Comparison of ENCODE assay signal across 12 cellular contexts in the genomic region with DNA sequence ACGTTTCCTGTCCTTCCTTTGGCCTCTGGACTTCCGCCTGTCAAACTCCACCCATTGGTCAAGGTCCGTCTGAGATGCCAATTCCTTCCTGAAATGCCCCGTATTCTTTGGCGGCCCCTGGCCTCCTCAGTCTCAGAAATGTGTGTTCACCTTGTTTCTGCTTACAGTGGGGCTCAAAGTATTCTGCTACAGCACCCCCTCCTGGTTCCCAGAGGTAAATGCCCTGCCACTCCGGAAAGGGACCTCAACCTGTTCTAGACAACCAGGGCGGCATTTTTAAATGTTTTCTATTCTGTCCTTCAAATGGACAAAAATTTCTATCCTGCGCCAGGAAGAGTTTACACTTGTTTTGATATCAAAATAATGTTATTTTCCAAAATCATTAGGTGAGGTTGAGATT. TPM values are rescaled to one million over a fixed set of nuclear protein-coding genes. Genes with fewer than 3 reads are reported as not detected.
A peak's percentile ranks its signal among the peaks of the same experiment; 100 is the strongest.
DNase-seq lines count a peak whose midpoint lies in the region; ATAC-seq, FAIRE-seq and TF ChIP-seq lines count a peak whose summit lies in the region.
"Had no signal": no experiment of that assay in that cellular context is flagged by ENCODE, and none has a peak within 500 bp of the region (broad histone marks: within the 10 kb centered on the region; RNA-seq: fewer than 3 reads in every experiment).

No MANE protein-coding gene starts in this region.

- 0 out of 3 replicates have a peak, but pooled peaks have one; percentile 6 for TF ChIP-seq CTCF in A549 (IDR thresholded peaks at IDR 0.05)
- TF ChIP-seq CTCF in CD4-positive, alpha-beta T cell (IDR thresholded peaks at IDR 0.05) = no peak

- H3K4me3 Mint-ChIP-seq in CD4-positive, alpha-beta T cell = no peak overlapping the region
- H3K4me3 Mint-ChIP-seq: activated naive CD4-positive, alpha-beta T cell treated with anti-CD3 and anti-CD28 coated beads, Interleukin-2, amount 50 U/mL, for 24 hours had no signal

- intact Hi-C loops in CD4-positive, alpha-beta T cell (cut with DNase I, micrococcal nuclease) = no loop called here

- no peaks in the 10 kb centered on the region for H3K9me3 Mint-ChIP-seq in CD4-positive, alpha-beta T cell
- H3K9me3 Mint-ChIP-seq: activated naive CD4-positive, alpha-beta T cell treated with anti-CD3 and anti-CD28 coated beads, Interleukin-2, amount 50 U/mL, for 24 hours had no signal

- WGBS in A549 (ENCODE audit: missing lambda C conversion rate) = 13% methylated on average over 8 of the region's 8 CpGs

- POLR2A ChIA-PET in A549 (lab: Yijun Ruan, JAX) = no interaction called here
- POLR2A ChIA-PET in CD4-positive, alpha-beta T cell (lab: Charles Lee) = no interaction called here

- no peak for TF ChIP-seq RAD21 in A549 (conservative IDR thresholded peaks at IDR 0.05 in 1 of 2, IDR thresholded peaks at IDR 0.05 in 1 of 2)

- H3K4me1 Mint-ChIP-seq in CD4-positive, alpha-beta T cell (ENCODE audit: low read depth) = no peaks in the 10 kb centered on the region
- H3K4me1 Mint-ChIP-seq: activated naive CD4-positive, alpha-beta T cell treated with anti-CD3 and anti-CD28 coated beads, Interleukin-2, amount 50 U/mL, for 24 hours had no signal

- TF ChIP-seq POLR2A in A549 (IDR thresholded peaks at IDR 0.05; ENCODE audit: low read length) (no peak), erythroblast (IDR thresholded peaks at IDR 0.05; ENCODE audit: low read length) (no peak)

- DNase-seq in A549 (ENCODE audit: low read depth in 1 of 2, low spot score in 1 of 2) (peak in 1 of 2 experiments; percentile 31), ELF-1 (ENCODE audit: low read depth, low spot score) (peak; percentile 59), NCI-H1105 (lab: John Stamatoyannopoulos, UW) (peak; percentile 15), erythroblast (lab: John Stamatoyannopoulos, UW) (peak; percentile 3 to 23)
- no peak for DNase-seq in stimulated activated naive CD4-positive, alpha-beta T cell treated with Interleukin-2 at 50 U/mL for 16 hours (lab: John Stamatoyannopoulos, UW)
- no peak for DNase-seq in CD4-positive, alpha-beta T cell
- DNase-seq: activated CD4-positive, alpha-beta T cell treated with anti-CD3 and anti-CD28 coated beads for 4 hours; mucosa of descending colon; PC-9 had no signal

- peaks cover 13% of the 10 kb centered on the region for H3K27me3 ChIP-seq in CD4-positive, alpha-beta T cell (ENCODE audit: control insufficient read depth, insufficient read depth, low read length)

- H3K27ac ChIP-seq in A549 = no peak overlapping the region
- H3K27ac ChIP-seq in CD4-positive, alpha-beta T cell (ENCODE audit: low read depth, low read length) = no peak overlapping the region
- H3K27ac ChIP-seq: PC-9 had no signal

- H3K4me3 ChIP-seq in A549 = no peak overlapping the region
- H3K4me3 ChIP-seq: mucosa of descending colon, PC-9 had no signal

- CTCF ChIA-PET in A549 (lab: Yijun Ruan, JAX) = interaction anchor here (0.6 to 2.3 kb wide), 3 partner anchors 11 to 458 kb away, joined by 3 to 19 read pairs (median 3); a partner anchor contains a TSS
- CTCF ChIA-PET in CD4-positive, alpha-beta T cell (lab: Charles Lee) = no interaction called here

- ATAC-seq in A549 = 0 out of 6 replicates have a peak, but pooled peaks of 1 of the 2 experiments have one; percentile 25
- ATAC-seq in GM21447 (IDR thresholded peaks at IDR 0.05; ENCODE audit: unreplicated experiment) = no peak
- no peak for ATAC-seq in HG03135 (IDR thresholded peaks at IDR 0.05; ENCODE audit: unreplicated experiment)
- ATAC-seq in CD4-positive, alpha-beta T cell (ENCODE audit: poor library complexity) = no peak
- ATAC-seq: mucosa of descending colon had no signal

- no peaks in the 10 kb centered on the region for H3K9me3 ChIP-seq in A549
- H3K9me3 ChIP-seq in CD4-positive, alpha-beta T cell (ENCODE audit: control insufficient read depth, low read length) = no peaks in the 10 kb centered on the region
- H3K9me3 ChIP-seq: mucosa of descending colon had no signal

- no peak overlapping the region for H3K4me2 ChIP-seq in A549
- H3K4me2 ChIP-seq: PC-9 had no signal

- H3K36me3 Mint-ChIP-seq in CD4-positive, alpha-beta T cell (ENCODE audit: low read depth) = no peaks in the 10 kb centered on the region
- H3K36me3 Mint-ChIP-seq: activated naive CD4-positive, alpha-beta T cell treated with anti-CD3 and anti-CD28 coated beads, Interleukin-2, amount 50 U/mL, for 24 hours had no signal

- no peak overlapping the region for H3K27ac Mint-ChIP-seq in CD4-positive, alpha-beta T cell
- H3K27ac Mint-ChIP-seq: activated naive CD4-positive, alpha-beta T cell treated with anti-CD3 and anti-CD28 coated beads, Interleukin-2, amount 50 U/mL, for 24 hours had no signal

- TF ChIP-seq EP300 in A549 (IDR thresholded peaks at IDR 0.05) = no peak

- peaks cover 47% of the 10 kb centered on the region for H3K27me3 Mint-ChIP-seq in CD4-positive, alpha-beta T cell

- H3K4me1 ChIP-seq in A549 = no peaks in the 10 kb centered on the region

- FAIRE-seq in A549 (lab: Jason Lieb, UNC) = no peak

TF ChIP-seq in A549, 52 proteins besides CTCF, POLR2A, EP300 and RAD21:
- no peak for TF ChIP-seq CHD2 (IDR thresholded peaks at IDR 0.05; ENCODE audit: low read length, partially characterized antibody)
- no peak for TF ChIP-seq GATA3 (IDR thresholded peaks at IDR 0.05; ENCODE audit: borderline replicate concordance)
- TF ChIP-seq NFE2L2 (conservative IDR thresholded peaks at IDR 0.05; ENCODE audit: low read length) = no peak
- no peak for TF ChIP-seq RFX5 (IDR thresholded peaks at IDR 0.05)
- TF ChIP-seq FOXS1 (CRISPR knock-in tag; IDR thresholded peaks at IDR 0.05) = no peak
- no peak for TF ChIP-seq HEYL (CRISPR knock-in tag; IDR thresholded peaks at IDR 0.05)
- no peak for TF ChIP-seq NPAS2 (CRISPR knock-in tag; IDR thresholded peaks at IDR 0.05; ENCODE audit: borderline replicate concordance)
- no peak for TF ChIP-seq KDM5A (IDR thresholded peaks at IDR 0.05)
- no peak for TF ChIP-seq RCOR1 (IDR thresholded peaks at IDR 0.05; ENCODE audit: low read depth, low read length)
- no peak for TF ChIP-seq POLR2AphosphoS2 (conservative IDR thresholded peaks at IDR 0.05; ENCODE audit: low read length)
- TF ChIP-seq HOXB13 (CRISPR knock-in tag; IDR thresholded peaks at IDR 0.05; ENCODE audit: low read depth) = no peak
- TF ChIP-seq, protein P1, sequence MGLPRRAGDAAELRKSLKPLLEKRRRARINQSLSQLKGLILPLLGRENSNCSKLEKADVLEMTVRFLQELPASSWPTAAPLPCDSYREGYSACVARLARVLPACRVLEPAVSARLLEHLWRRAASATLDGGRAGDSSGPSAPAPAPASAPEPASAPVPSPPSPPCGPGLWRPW (IDR thresholded peaks at IDR 0.05) = no peak
- TF ChIP-seq MAZ (IDR thresholded peaks at IDR 0.05; ENCODE audit: borderline replicate concordance, low read depth, low read length) = no peak
- TF ChIP-seq HDAC2 (IDR thresholded peaks at IDR 0.05) = no peak
- TF ChIP-seq ZSCAN20 (CRISPR knock-in tag; IDR thresholded peaks at IDR 0.05) = no peak
- no peak for TF ChIP-seq SMC3 (IDR thresholded peaks at IDR 0.05)
- TF ChIP-seq CBX2 (IDR thresholded peaks at IDR 0.05; ENCODE audit: borderline replicate concordance, low read depth) = no peak
- no peak for TF ChIP-seq BHLHE40 (IDR thresholded peaks at IDR 0.05; ENCODE audit: low read depth, low read length)

RNA-seq across cellular contexts. Expression of a gene that starts 12.1 kb away (rescaled TPM):
- polyA plus RNA-seq in A549 (2011; rRNA removed) (not detected in 2 replicates), A549 (2017; fragmentation: RNase III; extraction: RNeasy Plus Mini Kit Qiagen cat#74134 plus additional on column Dnase treatment) (not detected in 3 replicates)
- 0.01 and 0.03 TPM in 2 replicates for polyA plus RNA-seq in A549 (2012; cell fraction: cytosol; rRNA removed)
- 0.04 TPM in 1 of 2 replicates, not detected in the other for polyA plus RNA-seq in A549 (2012; cell fraction: nucleus; rRNA removed)
- polyA minus RNA-seq in A549 (2011; rRNA and poly(A)+ RNA removed) = not detected in 2 replicates
- total RNA-seq in CD4-positive, alpha-beta T cell = not detected
- total RNA-seq: PC-9 had no signal

Comparison
In these comparisons a context has a peak if more than half of its experiments do, and no peak if none do; other contexts are left out.
1. DNase-seq: peak in ELF-1 (single experiment), NCI-H1105 (single experiment) and erythroblast (2 of 2); none in stimulated activated naive CD4-positive, alpha-beta T cell treated with Interleukin-2 at 50 U/mL for 16 hours (single experiment) and CD4-positive, alpha-beta T cell (0 of 10).